In the genomic region with DNA sequence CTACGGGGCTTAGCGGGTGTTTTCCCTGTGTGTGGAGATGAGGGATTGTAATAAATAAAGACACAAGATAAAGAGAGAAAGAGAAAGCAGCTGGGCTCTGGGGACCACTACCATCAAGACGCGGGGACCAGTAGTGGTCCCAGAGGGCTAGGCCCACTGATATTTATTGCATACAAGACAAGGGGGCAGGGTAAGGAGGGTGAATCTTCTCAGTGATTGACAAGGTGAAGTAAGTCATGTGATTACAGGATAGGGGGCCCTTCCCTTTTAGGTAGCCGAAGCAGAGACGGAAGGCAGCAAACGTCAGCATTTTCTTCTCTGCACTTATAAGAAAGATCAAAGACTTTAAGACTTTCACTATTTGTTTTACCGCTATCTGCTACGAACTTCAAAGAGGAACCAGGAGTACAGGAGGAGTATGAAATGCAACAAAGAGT, we compare ENCODE assay signal across 10 cellular contexts. TPM values are rescaled to one million over a fixed set of nuclear protein-coding genes. Genes with fewer than 3 reads are reported as not detected.
DNase-seq lines count a peak whose midpoint lies in the region; ATAC-seq and TF ChIP-seq lines count a peak whose summit lies in the region.
"Had no signal": no experiment of that assay in that cellular context is flagged by ENCODE, and none has a peak within 500 bp of the region (broad histone marks: within the 10 kb centered on the region; RNA-seq: fewer than 3 reads in every experiment).

No MANE protein-coding gene starts in this region.

- H3K9me3 Mint-ChIP-seq in CD4-positive, alpha-beta T cell, result no peaks in the 10 kb centered on the region
- no peaks in the 10 kb centered on the region for H3K9me3 Mint-ChIP-seq in H9
- no peaks in the 10 kb centered on the region for H3K9me3 Mint-ChIP-seq in activated CD8-positive, alpha-beta T cell treated with anti-CD3 and anti-CD28 coated beads, Interleukin-2, amount 10 ng/mL, durations not matched to agents 7 days and 5 days (ENCODE audit: insufficient read depth)

- H3K4me1 Mint-ChIP-seq in CD4-positive, alpha-beta T cell (ENCODE audit: low read depth), result peaks cover 15% of the 10 kb centered on the region
- H3K4me1 Mint-ChIP-seq in H9, result peaks cover 19 to 40% of the 10 kb centered on the region in 2 experiments
- H3K4me1 Mint-ChIP-seq in activated CD8-positive, alpha-beta T cell treated with anti-CD3 and anti-CD28 coated beads, Interleukin-2, amount 10 ng/mL, durations not matched to agents 7 days and 5 days (ENCODE audit: low read depth), result peaks cover 7% of the 10 kb centered on the region

- no peak overlapping the region for H4K91ac ChIP-seq in H9 (ENCODE audit: insufficient read length, low read depth, low read length)

- H2AFZ ChIP-seq in H9 (ENCODE audit: low read length), result no peak overlapping the region
- no peak overlapping the region for H2AFZ ChIP-seq in hepatocyte

- peak; percentile 34 for ATAC-seq in CD4-positive, alpha-beta T cell (ENCODE audit: poor library complexity)
- ATAC-seq in activated CD8-positive, alpha-beta T cell treated with anti-CD3 and anti-CD28 coated beads, Interleukin-2, amount 10 ng/mL, durations not matched to agents 7 days and 5 days, result no peak
- ATAC-seq in GM21381 (IDR thresholded peaks at IDR 0.05; ENCODE audit: unreplicated experiment) (no peak), GM18519 (IDR thresholded peaks at IDR 0.05; ENCODE audit: low FRiP score, unreplicated experiment) (no peak), HG03469 (IDR thresholded peaks at IDR 0.05; ENCODE audit: unreplicated experiment) (no peak)

- H3K4me2 ChIP-seq in H9 (ENCODE audit: insufficient read depth, insufficient read length, low read length) (no peak overlapping the region), hepatocyte (peak overlapping the region; percentile 37)

- H3K23me2 ChIP-seq in H9 (ENCODE audit: insufficient read length, low read depth, low read length, poor library complexity, severe bottlenecking), result peaks cover 3% of the 10 kb centered on the region

- H2BK12ac ChIP-seq in H9 (ENCODE audit: insufficient read length, low read depth, low read length), result no peak overlapping the region

- no peak for TF ChIP-seq CTCF in CD4-positive, alpha-beta T cell (IDR thresholded peaks at IDR 0.05)
- TF ChIP-seq CTCF in H9 (conservative IDR thresholded peaks at IDR 0.05) (no peak), hepatocyte (IDR thresholded peaks at IDR 0.05; ENCODE audit: poor library complexity) (no peak)

- H3K18ac ChIP-seq in H9 (ENCODE audit: insufficient read length, low read depth, low read length), result no peak overlapping the region

- no peak overlapping the region for H3K4me3 ChIP-seq in hepatocyte
- H3K4me3 ChIP-seq: cardiac muscle cell had no signal

- no peak overlapping the region for H2BK120ac ChIP-seq in H9 (ENCODE audit: low read depth, low read length, poor library complexity, severe bottlenecking)

- no peaks in the 10 kb centered on the region for H3K9me3 ChIP-seq in CD4-positive, alpha-beta T cell (ENCODE audit: control insufficient read depth, low read length)
- no peaks in the 10 kb centered on the region for H3K9me3 ChIP-seq in H9 (ENCODE audit: control insufficient read depth, low read depth, low read length)
- no peaks in the 10 kb centered on the region for H3K9me3 ChIP-seq in hepatocyte (ENCODE audit: low read depth)

- intact Hi-C loops in CD4-positive, alpha-beta T cell (cut with DNase I, micrococcal nuclease), result no loop called here

- no peak overlapping the region for H3K9ac ChIP-seq in H9 (ENCODE audit: extremely low read depth, insufficient read length, low read length)

- H2AK5ac ChIP-seq in H9 (ENCODE audit: insufficient read length, low read length), result no peak overlapping the region

- H4K20me1 ChIP-seq in H9 (ENCODE audit: control insufficient read depth, insufficient read depth, insufficient read length), result no peaks in the 10 kb centered on the region
- no peaks in the 10 kb centered on the region for H4K20me1 ChIP-seq in hepatocyte (ENCODE audit: insufficient read depth, poor library complexity, severe bottlenecking)

- H3K14ac ChIP-seq in H9 (ENCODE audit: insufficient read depth, low read length), result no peak overlapping the region

- peak overlapping the region; percentile 16 for H3K27ac Mint-ChIP-seq in CD4-positive, alpha-beta T cell
- peak overlapping the region in 2 of 3 experiments; percentile 88 to 93; a peak in 4 of 7 replicates for H3K27ac Mint-ChIP-seq in H9
- peak overlapping the region; percentile 47 for H3K27ac Mint-ChIP-seq in activated CD8-positive, alpha-beta T cell treated with anti-CD3 and anti-CD28 coated beads, Interleukin-2, amount 10 ng/mL, durations not matched to agents 7 days and 5 days

- no peak overlapping the region for H3K27ac ChIP-seq in CD4-positive, alpha-beta T cell (ENCODE audit: low read depth, low read length)
- H3K27ac ChIP-seq in H9 (ENCODE audit: insufficient read length, low read depth, low read length) (no peak overlapping the region), hepatocyte (peak overlapping the region; percentile 55)

- no peak overlapping the region for H4K8ac ChIP-seq in H9 (replicated peaks; ENCODE audit: insufficient read length, low read depth, low read length)

- no peaks in the 10 kb centered on the region for H3K36me3 Mint-ChIP-seq in CD4-positive, alpha-beta T cell (ENCODE audit: low read depth)
- no peaks in the 10 kb centered on the region; a peak in 1 of 7 replicates for H3K36me3 Mint-ChIP-seq in H9 (ENCODE audit: insufficient read depth in 1 of 3, low read depth in 3 of 3)
- H3K36me3 Mint-ChIP-seq in activated CD8-positive, alpha-beta T cell treated with anti-CD3 and anti-CD28 coated beads, Interleukin-2, amount 10 ng/mL, durations not matched to agents 7 days and 5 days (ENCODE audit: low read depth), result no peaks in the 10 kb centered on the region

- H3K23ac ChIP-seq in H9 (ENCODE audit: insufficient read length, low read depth, low read length), result no peak overlapping the region

- H3K56ac ChIP-seq in H9 (ENCODE audit: insufficient read length, low read depth, low read length), result no peak overlapping the region

- no peaks in the 10 kb centered on the region for H3K79me2 ChIP-seq in H9 (ENCODE audit: insufficient read depth, low read length)
- H3K79me2 ChIP-seq in hepatocyte, result no peaks in the 10 kb centered on the region

- CTCF ChIA-PET in CD4-positive, alpha-beta T cell (lab: Charles Lee), result no interaction called here
- CTCF ChIA-PET in activated CD8-positive, alpha-beta T cell treated with anti-CD3 and anti-CD28 coated beads, Interleukin-2, amount 10 ng/mL, durations not matched to agents 7 days and 5 days (lab: Charles Lee), result no interaction called here

- no peak overlapping the region for H3T11ph ChIP-seq in H9 (ENCODE audit: low read length)

- no peaks in the 10 kb centered on the region for H3K36me3 ChIP-seq in hepatocyte (replicated peaks; ENCODE audit: insufficient read depth, low read depth)
- H3K36me3 ChIP-seq: cardiac muscle cell had no signal

- H4K5ac ChIP-seq in H9 (ENCODE audit: insufficient read length, low read depth, low read length), result no peak overlapping the region

- H3K4ac ChIP-seq in H9 (ENCODE audit: low read depth, low read length), result no peak overlapping the region

- H3K27me3 Mint-ChIP-seq in CD4-positive, alpha-beta T cell, result no peaks in the 10 kb centered on the region
- H3K27me3 Mint-ChIP-seq in H9 (ENCODE audit: low read depth), result peaks cover 2% of the 10 kb centered on the region
- H3K27me3 Mint-ChIP-seq in activated CD8-positive, alpha-beta T cell treated with anti-CD3 and anti-CD28 coated beads, Interleukin-2, amount 10 ng/mL, durations not matched to agents 7 days and 5 days (ENCODE audit: low read depth), result no peaks in the 10 kb centered on the region

- no peak overlapping the region for H2BK5ac ChIP-seq in H9 (ENCODE audit: insufficient read length, low read length)

- no peak overlapping the region for H2BK20ac ChIP-seq in H9 (ENCODE audit: low read depth, low read length, poor library complexity, severe bottlenecking)

- no peaks in the 10 kb centered on the region for H3K27me3 ChIP-seq in CD4-positive, alpha-beta T cell (ENCODE audit: control insufficient read depth, insufficient read depth, low read length)
- H3K27me3 ChIP-seq in H9 (ENCODE audit: insufficient read depth, low read length), result no peaks in the 10 kb centered on the region
- no peaks in the 10 kb centered on the region for H3K27me3 ChIP-seq in hepatocyte
- H3K27me3 ChIP-seq: cardiac muscle cell had no signal

- H3K79me1 ChIP-seq in H9 (ENCODE audit: insufficient read depth, low read depth, low read length, poor library complexity, severe bottlenecking), result no peaks in the 10 kb centered on the region

- POLR2A ChIA-PET in CD4-positive, alpha-beta T cell (lab: Charles Lee), result no interaction called here
- POLR2A ChIA-PET in activated CD8-positive, alpha-beta T cell treated with anti-CD3 and anti-CD28 coated beads, Interleukin-2, amount 10 ng/mL, durations not matched to agents 7 days and 5 days (lab: Charles Lee), result no interaction called here

- H3K4me3 Mint-ChIP-seq in CD4-positive, alpha-beta T cell, result peak overlapping the region; percentile 17
- no peak overlapping the region for H3K4me3 Mint-ChIP-seq in H9
- no peak overlapping the region for H3K4me3 Mint-ChIP-seq in activated CD8-positive, alpha-beta T cell treated with anti-CD3 and anti-CD28 coated beads, Interleukin-2, amount 10 ng/mL, durations not matched to agents 7 days and 5 days

- no CpG with 5 or more reads among the region's 9 CpGs for WGBS in H9 (ENCODE audit: extremely low coverage, insufficient read length, low lambda C conversion rate)
- 35% methylated on average over 9 of the region's 9 CpGs for WGBS in hepatocyte (ENCODE audit: low lambda C conversion rate, missing lambda C conversion rate)

- H2BK15ac ChIP-seq in H9 (ENCODE audit: low read depth, low read length), result no peak overlapping the region

- no peaks in the 10 kb centered on the region for H3K9me2 ChIP-seq in hepatocyte (replicated peaks; ENCODE audit: insufficient read depth)

- H3K4me1 ChIP-seq in H9 (ENCODE audit: insufficient read depth, low read length) (no peaks in the 10 kb centered on the region), hepatocyte (ENCODE audit: insufficient read depth) (peaks cover 19% of the 10 kb centered on the region)

- peak in 1 of 10 experiments; percentile 24 for DNase-seq in CD4-positive, alpha-beta T cell
- DNase-seq in H9, result peak; percentile 13
- peak; percentile 62 for DNase-seq in activated CD8-positive, alpha-beta T cell treated with anti-CD3 and anti-CD28 coated beads, Interleukin-2, amount 10 ng/mL, durations not matched to agents 7 days and 5 days
- no peak for DNase-seq in hepatocyte (ENCODE audit: low spot score)
- DNase-seq in NCI-H187 (lab: John Stamatoyannopoulos, UW), result no peak
- DNase-seq: SIG-M5 had no signal

RNA-seq across cellular contexts. Expression of a gene that starts 4.5 kb away (rescaled TPM):
- total RNA-seq in CD4-positive, alpha-beta T cell, result 1 to 10 TPM; 1.5 to 1.9 TPM
- total RNA-seq in H9 (2021) (0.33 and 0.37 TPM in 2 replicates), hepatocyte (0.20 and 0.53 TPM in 2 replicates)
- under 1 TPM; 0.34 TPM for total RNA-seq in activated CD8-positive, alpha-beta T cell treated with anti-CD3 and anti-CD28 coated beads, Interleukin-2, amount 10 ng/mL, durations not matched to agents 7 days and 5 days
- polyA plus RNA-seq in hepatocyte, result not detected in 2 replicates
- polyA plus RNA-seq: cardiac muscle cell had no signal

RNA-seq across cellular contexts. Expression of a gene that starts 36.9 kb away (rescaled TPM):
- 1 to 10 TPM; 4.3 to 6.8 TPM for total RNA-seq in CD4-positive, alpha-beta T cell
- 0.42 and 0.70 TPM in 2 replicates for total RNA-seq in H9 (2021)
- under 1 TPM; 0.31 to 0.45 TPM for total RNA-seq in activated CD8-positive, alpha-beta T cell treated with anti-CD3 and anti-CD28 coated beads, Interleukin-2, amount 10 ng/mL, durations not matched to agents 7 days and 5 days
- total RNA-seq in hepatocyte, result 6.8 and 9.3 TPM in 2 replicates
- polyA plus RNA-seq in hepatocyte, result 8.7 and 10.2 TPM in 2 replicates

RNA-seq across cellular contexts. Expression of a gene that starts 37.7 kb away (rescaled TPM):
- 10 to 100 TPM; 27.6 to 30.6 TPM for total RNA-seq in CD4-positive, alpha-beta T cell
- total RNA-seq in H9 (2021) (10.0 TPM in 2 replicates), hepatocyte (12.9 TPM in 2 replicates)
- total RNA-seq in activated CD8-positive, alpha-beta T cell treated with anti-CD3 and anti-CD28 coated beads, Interleukin-2, amount 10 ng/mL, durations not matched to agents 7 days and 5 days, result 10 to 100 TPM; 26.3 to 28.0 TPM
- polyA plus RNA-seq in hepatocyte, result 41.2 and 54.8 TPM in 2 replicates

Comparison
In these comparisons a context has a peak if more than half of its experiments do, and no peak if none do; other contexts are left out.
1. DNase-seq: peak in H9 (single experiment) and activated CD8-positive, alpha-beta T cell treated with anti-CD3 and anti-CD28 coated beads, Interleukin-2, amount 10 ng/mL, durations not matched to agents 7 days and 5 days (single experiment); none in hepatocyte (single experiment) and NCI-H187 (0 of 2).
2. H3K27ac Mint-ChIP-seq: peak in every context shown above with its lines; median percentile 90 in H9; 47 in activated CD8-positive, alpha-beta T cell treated with anti-CD3 and anti-CD28 coated beads, Interleukin-2, amount 10 ng/mL, durations not matched to agents 7 days and 5 days; 16 in CD4-positive, alpha-beta T cell.